ENCODE assay signal across 17 cellular contexts in genomic region chr2:65553504-65554074, GRCh38.
DNase-seq lines count a peak whose midpoint lies in the region; ATAC-seq and TF ChIP-seq lines count a peak whose summit lies in the region.
"Had no signal": no experiment of that assay in that cellular context is flagged by ENCODE, and none has a peak within 500 bp of the region (broad histone marks: within the 10 kb centered on the region; RNA-seq: fewer than 3 reads in every experiment).

No MANE protein-coding gene starts in this region.

- intact Hi-C loops in activated T-helper 1 cell treated with anti-CD3 and anti-CD28 coated beads, Interleukin-12 subunit alpha, Interleukin-12 subunit beta, Interleukin-2, Interleukin-4 antibody, amounts not matched to agents 30 ng/mL and 10 ng/mL and 1 ng/mL, durations not matched to agents 14 hours and 24 hours and 36 hours (cut with micrococcal nuclease) = loop anchor here (1.0 to 5.0 kb wide), 5 partner anchors 116 to 496 kb away; partner anchors contain the start of gene CEP68

- no peak for ATAC-seq in stimulated activated naive CD8-positive, alpha-beta T cell treated with anti-CD3 and anti-CD28 coated beads, Interleukin-15, amount 100 ng/mL, for 72 hours
- ATAC-seq in GM21381 (IDR thresholded peaks at IDR 0.05; ENCODE audit: unreplicated experiment) = no peak
- ATAC-seq in HG02610 (IDR thresholded peaks at IDR 0.05; ENCODE audit: unreplicated experiment) = no peak

- H3K27ac ChIP-seq in VCaP = no peak overlapping the region
- H3K27ac ChIP-seq: hepatocyte, pancreas, spleen, uterus had no signal

- H3K27me3 Mint-ChIP-seq in stimulated activated naive CD8-positive, alpha-beta T cell treated with anti-CD3 and anti-CD28 coated beads, Interleukin-15, Interleukin-2, amounts not matched to agents 100 ng/mL and 50 ng/mL, for 24 hours = peaks cover 30% of the 10 kb centered on the region
- peaks cover 23% of the 10 kb centered on the region for H3K27me3 Mint-ChIP-seq in stimulated activated naive CD8-positive, alpha-beta T cell treated with anti-CD3 and anti-CD28 coated beads, Interleukin-15, amount 100 ng/mL, for 72 hours
- H3K27me3 Mint-ChIP-seq in mesothelial cell of epicardium (ENCODE audit: low read depth) = peaks cover 25% of the 10 kb centered on the region
- peaks cover 25% of the 10 kb centered on the region for H3K27me3 Mint-ChIP-seq in activated T-helper 1 cell treated with anti-CD3 and anti-CD28 coated beads, Interleukin-12 subunit alpha, Interleukin-12 subunit beta, Interleukin-2, Interleukin-4 antibody, amounts not matched to agents 30 ng/mL and 10 ng/mL and 1 ng/mL, durations not matched to agents 14 hours and 24 hours and 36 hours (ENCODE audit: insufficient read depth)

- no peaks in the 10 kb centered on the region for H3K9me3 Mint-ChIP-seq in stimulated activated naive CD8-positive, alpha-beta T cell treated with anti-CD3 and anti-CD28 coated beads, Interleukin-15, Interleukin-2, amounts not matched to agents 100 ng/mL and 50 ng/mL, for 24 hours
- H3K9me3 Mint-ChIP-seq in stimulated activated naive CD8-positive, alpha-beta T cell treated with anti-CD3 and anti-CD28 coated beads, Interleukin-15, amount 100 ng/mL, for 72 hours = no peaks in the 10 kb centered on the region
- no peaks in the 10 kb centered on the region for H3K9me3 Mint-ChIP-seq in mesothelial cell of epicardium
- H3K9me3 Mint-ChIP-seq in activated T-helper 1 cell treated with anti-CD3 and anti-CD28 coated beads, Interleukin-12 subunit alpha, Interleukin-12 subunit beta, Interleukin-2, Interleukin-4 antibody, amounts not matched to agents 30 ng/mL and 10 ng/mL and 1 ng/mL, durations not matched to agents 14 hours and 24 hours and 36 hours = no peaks in the 10 kb centered on the region
- H3K9me3 Mint-ChIP-seq: activated CD4-positive, alpha-beta T cell treated with anti-CD3 and anti-CD28 coated beads, Interleukin-2, amount 10 ng/mL, durations not matched to agents 7 days and 5 days; activated naive CD8-positive, alpha-beta T cell treated with anti-CD3 and anti-CD28 coated beads for 36 hours had no signal

- H3K4me1 Mint-ChIP-seq in stimulated activated naive CD8-positive, alpha-beta T cell treated with anti-CD3 and anti-CD28 coated beads, Interleukin-15, Interleukin-2, amounts not matched to agents 100 ng/mL and 50 ng/mL, for 24 hours (ENCODE audit: low read depth) = peaks cover 40% of the 10 kb centered on the region
- peaks cover 30% of the 10 kb centered on the region for H3K4me1 Mint-ChIP-seq in stimulated activated naive CD8-positive, alpha-beta T cell treated with anti-CD3 and anti-CD28 coated beads, Interleukin-15, amount 100 ng/mL, for 72 hours
- H3K4me1 Mint-ChIP-seq in mesothelial cell of epicardium = peaks cover 1% of the 10 kb centered on the region
- H3K4me1 Mint-ChIP-seq in activated T-helper 1 cell treated with anti-CD3 and anti-CD28 coated beads, Interleukin-12 subunit alpha, Interleukin-12 subunit beta, Interleukin-2, Interleukin-4 antibody, amounts not matched to agents 30 ng/mL and 10 ng/mL and 1 ng/mL, durations not matched to agents 14 hours and 24 hours and 36 hours (ENCODE audit: low read depth) = peaks cover 21% of the 10 kb centered on the region

- H3K36me3 Mint-ChIP-seq in stimulated activated naive CD8-positive, alpha-beta T cell treated with anti-CD3 and anti-CD28 coated beads, Interleukin-15, Interleukin-2, amounts not matched to agents 100 ng/mL and 50 ng/mL, for 24 hours (ENCODE audit: low read depth) = no peaks in the 10 kb centered on the region
- no peaks in the 10 kb centered on the region for H3K36me3 Mint-ChIP-seq in mesothelial cell of epicardium
- no peaks in the 10 kb centered on the region for H3K36me3 Mint-ChIP-seq in activated T-helper 1 cell treated with anti-CD3 and anti-CD28 coated beads, Interleukin-12 subunit alpha, Interleukin-12 subunit beta, Interleukin-2, Interleukin-4 antibody, amounts not matched to agents 30 ng/mL and 10 ng/mL and 1 ng/mL, durations not matched to agents 14 hours and 24 hours and 36 hours (ENCODE audit: low read depth)
- H3K36me3 Mint-ChIP-seq: activated naive CD8-positive, alpha-beta T cell treated with anti-CD3 and anti-CD28 coated beads for 36 hours had no signal

- H3K4me3 Mint-ChIP-seq in stimulated activated naive CD8-positive, alpha-beta T cell treated with anti-CD3 and anti-CD28 coated beads, Interleukin-15, Interleukin-2, amounts not matched to agents 100 ng/mL and 50 ng/mL, for 24 hours = no peak overlapping the region
- no peak overlapping the region for H3K4me3 Mint-ChIP-seq in stimulated activated naive CD8-positive, alpha-beta T cell treated with anti-CD3 and anti-CD28 coated beads, Interleukin-15, amount 100 ng/mL, for 72 hours
- no peak overlapping the region for H3K4me3 Mint-ChIP-seq in mesothelial cell of epicardium
- no peak overlapping the region for H3K4me3 Mint-ChIP-seq in activated T-helper 1 cell treated with anti-CD3 and anti-CD28 coated beads, Interleukin-12 subunit alpha, Interleukin-12 subunit beta, Interleukin-2, Interleukin-4 antibody, amounts not matched to agents 30 ng/mL and 10 ng/mL and 1 ng/mL, durations not matched to agents 14 hours and 24 hours and 36 hours
- H3K4me3 Mint-ChIP-seq: activated CD4-positive, alpha-beta T cell treated with anti-CD3 and anti-CD28 coated beads, Interleukin-2, amount 10 ng/mL, durations not matched to agents 7 days and 5 days; activated naive CD8-positive, alpha-beta T cell treated with anti-CD3 and anti-CD28 coated beads for 36 hours had no signal

- peak overlapping the region; percentile 93 for H3K27ac Mint-ChIP-seq in stimulated activated naive CD8-positive, alpha-beta T cell treated with anti-CD3 and anti-CD28 coated beads, Interleukin-15, Interleukin-2, amounts not matched to agents 100 ng/mL and 50 ng/mL, for 24 hours
- no peak overlapping the region for H3K27ac Mint-ChIP-seq in stimulated activated naive CD8-positive, alpha-beta T cell treated with anti-CD3 and anti-CD28 coated beads, Interleukin-15, amount 100 ng/mL, for 72 hours
- no peak overlapping the region for H3K27ac Mint-ChIP-seq in mesothelial cell of epicardium
- H3K27ac Mint-ChIP-seq in activated T-helper 1 cell treated with anti-CD3 and anti-CD28 coated beads, Interleukin-12 subunit alpha, Interleukin-12 subunit beta, Interleukin-2, Interleukin-4 antibody, amounts not matched to agents 30 ng/mL and 10 ng/mL and 1 ng/mL, durations not matched to agents 14 hours and 24 hours and 36 hours = no peak overlapping the region
- H3K27ac Mint-ChIP-seq: activated CD4-positive, alpha-beta T cell treated with anti-CD3 and anti-CD28 coated beads, Interleukin-2, amount 10 ng/mL, durations not matched to agents 7 days and 5 days; activated naive CD8-positive, alpha-beta T cell treated with anti-CD3 and anti-CD28 coated beads for 36 hours had no signal

- no peak for DNase-seq in stimulated activated naive CD8-positive, alpha-beta T cell treated with anti-CD3 and anti-CD28 coated beads, Interleukin-15, amount 100 ng/mL, for 72 hours
- no peak for DNase-seq in mesothelial cell of epicardium (ENCODE audit: low spot score in 2 of 2, unreplicated experiment in 2 of 2)
- no peak for DNase-seq in activated CD4-positive, alpha-beta T cell treated with anti-CD3 and anti-CD28 coated beads for 4 hours
- no peak for DNase-seq in activated T-helper 1 cell treated with anti-CD3 and anti-CD28 coated beads, Interleukin-12 subunit alpha, Interleukin-12 subunit beta, Interleukin-2, Interleukin-4 antibody, amounts not matched to agents 30 ng/mL and 10 ng/mL and 1 ng/mL, durations not matched to agents 14 hours and 24 hours and 36 hours (ENCODE audit: low spot score)
- DNase-seq: effector memory CD4-positive, alpha-beta T cell; kidney; NK-92 treated with Interleukin-12 subunit alpha and Interleukin-12 subunit beta, amount 100 ng/mL, for 24 hours; spleen had no signal

- TF ChIP-seq CTCF in VCaP (conservative IDR thresholded peaks at IDR 0.05) = peak; percentile 2
- peak; percentile 23 for TF ChIP-seq CTCF in mesothelial cell of epicardium (IDR thresholded peaks at IDR 0.05; ENCODE audit: unreplicated experiment)
